In the genomic region with DNA sequence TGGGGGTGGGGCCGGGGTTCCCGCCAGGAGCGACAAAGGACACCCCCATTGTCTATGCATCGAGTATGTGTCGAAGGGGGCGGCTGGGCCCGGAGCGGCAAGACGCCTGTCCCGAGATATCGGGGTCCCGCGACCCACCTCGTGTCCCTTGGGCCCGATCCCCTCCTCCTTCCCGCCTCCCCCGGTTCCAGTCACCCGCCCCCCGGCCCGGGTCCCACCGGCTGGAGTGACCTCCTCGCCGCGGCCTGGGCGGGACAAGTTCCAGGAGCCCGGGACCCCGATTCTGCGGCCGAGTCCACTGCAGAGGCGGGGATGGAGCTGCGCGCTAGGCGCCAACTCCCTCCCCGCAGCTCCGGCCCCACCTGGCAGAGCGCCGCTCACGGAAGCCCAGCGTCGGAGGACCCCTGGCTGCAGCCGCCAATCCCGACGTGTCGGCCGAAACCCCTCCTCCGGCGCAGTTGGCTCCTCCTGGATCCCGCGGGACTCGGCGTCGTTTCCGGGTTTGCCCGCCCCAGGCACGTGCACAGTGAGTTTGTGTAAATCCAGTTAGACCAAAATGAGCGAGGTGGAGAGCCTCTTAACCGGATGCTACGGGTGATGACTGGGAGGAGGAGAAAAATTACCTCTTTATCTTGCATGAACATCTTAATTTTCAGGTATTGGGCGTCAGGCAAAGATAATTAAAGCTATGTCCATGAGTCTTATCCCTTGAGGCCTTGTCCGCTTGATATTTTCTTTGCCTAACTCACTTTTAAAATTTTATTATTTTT, we compare ENCODE assay signal across 8 cellular contexts.
DNase-seq lines count a peak whose midpoint lies in the region; ATAC-seq lines count a peak whose summit lies in the region.

A gene (minus strand): TSS at position 434 of the 770 bp plus-strand sequence. CDS start 493 bp downstream, outside the sequence.

- DNase-seq in GM04503 (ENCODE audit: low read depth): peak; percentile 49
- DNase-seq in NCI-H526 treated with DMSO at 0.1 percent for 48 hours (lab: John Stamatoyannopoulos, UW): peak; percentile 84
- DNase-seq in activated CD4-positive, alpha-beta T cell treated with anti-CD3 and anti-CD28 coated beads, Interleukin-2, amount 50 U/mL, for 1 hour: peak; percentile 76
- peak; percentile 60 for DNase-seq in cortex of kidney (lab: John Stamatoyannopoulos, UW)
- DNase-seq in left kidney (ENCODE audit: low read depth, low spot score): peak; percentile 97
- DNase-seq in stimulated activated CD4-positive, alpha-beta T cell treated with anti-CD3 and anti-CD28 coated beads, Interleukin-2, amount 100 ng/mL, for 24 hours: peak; percentile 83 to 93

- ATAC-seq in HG02973 (IDR thresholded peaks at IDR 0.05; ENCODE audit: unreplicated experiment) (peak; percentile 39), GM19035 (IDR thresholded peaks at IDR 0.05; ENCODE audit: unreplicated experiment) (no peak)
